In the genomic region with DNA sequence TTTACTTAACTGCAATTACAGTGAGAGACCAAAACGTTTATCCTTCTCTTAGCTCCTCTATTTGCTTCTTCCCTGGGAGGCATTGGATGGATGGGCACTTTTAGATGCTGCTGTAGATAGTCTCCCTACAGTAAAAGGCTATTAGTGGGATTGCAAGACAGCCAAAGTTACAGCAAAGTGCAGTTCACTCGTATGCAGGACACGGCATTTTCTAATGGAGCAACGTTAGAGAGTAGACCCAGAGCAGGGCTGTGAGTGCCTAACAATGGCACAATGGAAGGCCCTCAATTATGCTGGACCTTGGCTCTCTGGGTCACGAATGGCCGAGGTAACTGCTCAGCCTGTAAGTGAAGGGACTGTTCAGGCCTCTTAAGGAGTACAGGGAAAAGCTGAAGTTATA, we compare ENCODE assay signal across 22 cellular contexts.
"Had no signal": no experiment of that assay in that cellular context is flagged by ENCODE, and none has a peak within 500 bp of the region (broad histone marks: within the 10 kb centered on the region; RNA-seq: fewer than 3 reads in every experiment).

No MANE protein-coding gene starts in this region.

- H3K27me3 ChIP-seq: SJSA1 had no signal

- FAIRE-seq: K562, RCC 7860 had no signal

- H3K4me1 ChIP-seq: SJSA1 had no signal

- DNase-seq: Kasumi-1, MM.1S, NCI-H1092 treated with DMSO at 0.1 percent for 48 hours, NCI-H1436, NCI-H187, NCI-H2029, NCI-H2081 treated with DMSO at 0.1 percent for 48 hours, NCI-H2171, NCI-H226, NCI-H446, NCI-H510A, NCI-H524 treated with DMSO at 0.1 percent for 48 hours, NCI-H69, NCI-H774, Right ventricle myocardium superior, RPMI8226, SIG-M5 had no signal

- H3K9ac ChIP-seq: KMS-11 had no signal

- H3K4me3 ChIP-seq: K562, SJSA1, SK-N-MC had no signal

- H3K9me3 ChIP-seq: SJSA1 had no signal

- H3K4me2 ChIP-seq: KMS-11 had no signal

- H3K27ac ChIP-seq: KMS-11, SJSA1, SK-N-MC had no signal

- H3K36me3 ChIP-seq: SJSA1 had no signal

- ATAC-seq: K562 had no signal
